Comparison of ENCODE assay signal across 1 cellular context in genomic region chr6:53679446-53679933, GRCh38.
TF ChIP-seq lines count a peak whose summit lies in the region.

No MANE protein-coding gene starts in this region.

TF ChIP-seq in WTC11, 78 proteins besides CTCF, POLR2A, EP300 and RAD21 (continued from another document):
- TF ChIP-seq ZNF425 (CRISPR knock-in tag; conservative IDR thresholded peaks at IDR 0.05) (no peak), ZNF396 (CRISPR knock-in tag; IDR thresholded peaks at IDR 0.05; ENCODE audit: borderline replicate concordance) (no peak), PRRX2 (CRISPR knock-in tag; IDR thresholded peaks at IDR 0.05) (no peak), ZBTB43 (CRISPR knock-in tag; IDR thresholded peaks at IDR 0.05) (no peak), NR1H2 (CRISPR knock-in tag; IDR thresholded peaks at IDR 0.05) (no peak), SP1 (CRISPR knock-in tag; conservative IDR thresholded peaks at IDR 0.05) (no peak), E2F5 (CRISPR knock-in tag; IDR thresholded peaks at IDR 0.05) (no peak), RORB (CRISPR knock-in tag; IDR thresholded peaks at IDR 0.05) (no peak), TCF7 (CRISPR knock-in tag; IDR thresholded peaks at IDR 0.05; ENCODE audit: low read depth) (no peak)
